ENCODE assay signal across 1 cellular context in genomic region chr20:64242797-64243475, GRCh38.
TF ChIP-seq lines count a peak whose summit lies in the region.

No MANE protein-coding gene starts in this region.

TF ChIP-seq in HepG2, 621 proteins besides CTCF, POLR2A, EP300 and RAD21 (continued from another document and continues in another):
- TF ChIP-seq ZNF569 (CRISPR knock-in tag; IDR thresholded peaks at IDR 0.05; ENCODE audit: borderline replicate concordance) (no peak; the same call in 1 of the 2 replicates), MTF2 (CRISPR knock-in tag; IDR thresholded peaks at IDR 0.05; ENCODE audit: borderline replicate concordance) (no peak), ZNF691 (CRISPR knock-in tag; IDR thresholded peaks at IDR 0.05; ENCODE audit: borderline replicate concordance, low read depth) (peak; percentile 90), CENPBD1 (CRISPR knock-in tag; IDR thresholded peaks at IDR 0.05; ENCODE audit: borderline replicate concordance, low read depth) (no peak), ZSCAN29 (CRISPR knock-in tag; conservative IDR thresholded peaks at IDR 0.05) (peak; percentile 96), ZNF572 (CRISPR knock-in tag; IDR thresholded peaks at IDR 0.05) (peak; percentile 73; the same call in 1 of the 2 replicates), ELK4 (CRISPR knock-in tag; IDR thresholded peaks at IDR 0.05; ENCODE audit: borderline replicate concordance) (no peak), SNAI1 (CRISPR knock-in tag; IDR thresholded peaks at IDR 0.05; ENCODE audit: borderline replicate concordance) (no peak), BRCA1 (CRISPR knock-in tag; IDR thresholded peaks at IDR 0.05) (0 out of 2 replicates have a peak, but pooled peaks have one; percentile 85), ZNF788 (CRISPR knock-in tag; IDR thresholded peaks at IDR 0.05; ENCODE audit: borderline replicate concordance) (peak; percentile 56; the same call in 1 of the 2 replicates), ZNF577 (CRISPR knock-in tag; IDR thresholded peaks at IDR 0.05; ENCODE audit: borderline replicate concordance, low read depth) (no peak), ZNF660 (CRISPR knock-in tag; IDR thresholded peaks at IDR 0.05; ENCODE audit: borderline replicate concordance, low read depth) (no peak), GABPB1 (CRISPR knock-in tag; IDR thresholded peaks at IDR 0.05) (peak; percentile 15; the same call in 1 of the 2 replicates), ZBTB20 (CRISPR knock-in tag; IDR thresholded peaks at IDR 0.05; ENCODE audit: borderline replicate concordance, low read depth) (peak; percentile 80; the same call in 1 of the 2 replicates), TEAD3 (CRISPR knock-in tag; optimal IDR thresholded peaks at IDR 0.05; ENCODE audit: borderline replicate concordance) (peak; percentile 99), ZNF546 (CRISPR knock-in tag; conservative IDR thresholded peaks at IDR 0.05) (0 out of 2 replicates have a peak, but pooled peaks have one; percentile 55), MBNL3 (CRISPR knock-in tag; conservative IDR thresholded peaks at IDR 0.05) (no peak), HNRNPLL (IDR thresholded peaks at IDR 0.05; ENCODE audit: low read depth, low read length, poor library complexity, severe bottlenecking) (no peak), GZF1 (CRISPR knock-in tag; IDR thresholded peaks at IDR 0.05) (peak; percentile 82; the same call in 1 of the 2 replicates), FOXA3 (CRISPR knock-in tag; IDR thresholded peaks at IDR 0.05) (peak; percentile 99), SAFB2 (CRISPR knock-in tag; IDR thresholded peaks at IDR 0.05; ENCODE audit: borderline replicate concordance, low read depth) (no peak), MTERF4 (CRISPR knock-in tag; IDR thresholded peaks at IDR 0.05) (0 out of 2 replicates have a peak, but pooled peaks have one; percentile 35), PRPF4 (IDR thresholded peaks at IDR 0.05; ENCODE audit: low read depth, low read length, poor library complexity, severe bottlenecking) (no peak), FOXO1 (CRISPR knock-in tag; IDR thresholded peaks at IDR 0.05) (peak; percentile 93), CC2D1A (CRISPR knock-in tag; IDR thresholded peaks at IDR 0.05) (no peak), USF2 (IDR thresholded peaks at IDR 0.05; ENCODE audit: low read depth, low read length) (no peak), USF2 (CRISPR knock-in tag; IDR thresholded peaks at IDR 0.05; ENCODE audit: borderline replicate concordance) (no peak), SCMH1 (CRISPR knock-in tag; IDR thresholded peaks at IDR 0.05; ENCODE audit: borderline replicate concordance) (no peak), SRSF1 (optimal IDR thresholded peaks at IDR 0.05; ENCODE audit: low read depth, low read length) (no peak), ZNF136 (CRISPR knock-in tag; IDR thresholded peaks at IDR 0.05; ENCODE audit: low read depth) (peak; percentile 98; the same call in 1 of the 2 replicates), ZNF552 (CRISPR knock-in tag; IDR thresholded peaks at IDR 0.05; ENCODE audit: borderline replicate concordance) (0 out of 2 replicates have a peak, but pooled peaks have one; percentile 39), ZNF570 (CRISPR knock-in tag; IDR thresholded peaks at IDR 0.05; ENCODE audit: borderline replicate concordance) (no peak), ZNF616 (CRISPR knock-in tag; IDR thresholded peaks at IDR 0.05; ENCODE audit: low read depth) (no peak), CREBL2 (CRISPR knock-in tag; IDR thresholded peaks at IDR 0.05; ENCODE audit: borderline replicate concordance) (no peak), ZBTB26 (CRISPR knock-in tag; IDR thresholded peaks at IDR 0.05; ENCODE audit: borderline replicate concordance) (peak; percentile 47; the same call in 1 of the 2 replicates), ZBTB42 (CRISPR knock-in tag; IDR thresholded peaks at IDR 0.05) (no peak), PLRG1 (conservative IDR thresholded peaks at IDR 0.05) (no peak), BCLAF1 (IDR thresholded peaks at IDR 0.05) (no peak), RFXAP (CRISPR knock-in tag; IDR thresholded peaks at IDR 0.05; ENCODE audit: borderline replicate concordance) (no peak), ZNF343 (CRISPR knock-in tag; IDR thresholded peaks at IDR 0.05) (no peak), ZNF775 (CRISPR knock-in tag; IDR thresholded peaks at IDR 0.05; ENCODE audit: borderline replicate concordance) (no peak), ZBTB44 (CRISPR knock-in tag; IDR thresholded peaks at IDR 0.05) (no peak), ZNF782 (CRISPR knock-in tag; IDR thresholded peaks at IDR 0.05; ENCODE audit: borderline replicate concordance) (no peak; the same call in 1 of the 2 replicates), ZNF441 (CRISPR knock-in tag; IDR thresholded peaks at IDR 0.05; ENCODE audit: borderline replicate concordance) (peak; percentile 78), FOXP4 (CRISPR knock-in tag; IDR thresholded peaks at IDR 0.05) (peak; percentile 89), LBX2 (CRISPR knock-in tag; IDR thresholded peaks at IDR 0.05; ENCODE audit: borderline replicate concordance) (no peak), ZBTB21 (CRISPR knock-in tag; IDR thresholded peaks at IDR 0.05) (no peak), ZNF839 (CRISPR knock-in tag; IDR thresholded peaks at IDR 0.05; ENCODE audit: borderline replicate concordance) (peak; percentile 44; the same call in 1 of the 2 replicates), ZNF333 (CRISPR knock-in tag; IDR thresholded peaks at IDR 0.05; ENCODE audit: borderline replicate concordance) (no peak), PBX3 (CRISPR knock-in tag; IDR thresholded peaks at IDR 0.05; ENCODE audit: borderline replicate concordance) (no peak), TOPORS (CRISPR knock-in tag; IDR thresholded peaks at IDR 0.05) (0 out of 2 replicates have a peak, but pooled peaks have one; percentile 12), GFI1 (CRISPR knock-in tag; IDR thresholded peaks at IDR 0.05; ENCODE audit: borderline replicate concordance) (peak; percentile 61; the same call in 1 of the 2 replicates), ZFP90 (CRISPR knock-in tag; IDR thresholded peaks at IDR 0.05; ENCODE audit: borderline replicate concordance) (no peak)
